In the genomic region with DNA sequence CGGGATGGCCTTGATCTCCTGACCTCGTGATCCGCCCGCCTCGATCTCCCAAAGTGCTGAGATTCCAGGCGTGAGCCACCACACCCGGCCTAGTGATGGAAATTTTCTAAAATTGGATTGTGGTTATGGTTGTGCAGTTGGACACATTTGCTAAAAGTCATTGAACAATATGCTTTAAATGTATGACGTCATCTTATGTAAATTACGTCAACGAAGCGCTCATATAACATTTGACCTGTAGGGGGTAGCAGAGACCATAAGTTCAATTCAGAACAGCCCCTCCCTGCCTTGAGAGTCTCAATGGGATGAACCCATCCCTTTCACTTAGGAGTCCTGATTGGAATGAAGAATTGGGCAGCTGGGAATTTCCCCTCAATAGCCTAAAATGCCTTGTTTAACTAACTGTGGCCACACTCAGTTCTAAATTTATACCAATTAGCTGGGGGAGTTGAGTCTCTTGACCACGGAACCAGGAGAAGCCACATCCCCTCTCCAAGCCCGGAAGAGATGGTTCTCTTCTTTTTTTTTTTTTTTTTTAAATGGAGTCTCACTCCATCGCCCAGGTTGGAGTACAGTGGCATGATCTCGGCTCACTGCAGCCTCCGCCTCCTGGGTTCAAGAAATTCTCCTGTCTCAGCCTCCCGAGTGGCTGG, we compare ENCODE assay signal across 3 cellular contexts.
TF ChIP-seq lines count a peak whose summit lies in the region.

No MANE protein-coding gene starts in this region.

TF ChIP-seq in GM23338, 12 proteins besides CTCF, POLR2A, EP300 and RAD21:
- TF ChIP-seq STAT1 (IDR thresholded peaks at IDR 0.05; ENCODE audit: unreplicated experiment): no peak
- TF ChIP-seq CREB1 (CRISPR knock-in tag; IDR thresholded peaks at IDR 0.05; ENCODE audit: low read depth): peak; percentile 99
- TF ChIP-seq NANOG (IDR thresholded peaks at IDR 0.05; ENCODE audit: borderline replicate concordance): 0 out of 2 replicates have a peak, but pooled peaks have one; percentile 13

TF ChIP-seq in WTC11, 78 proteins besides CTCF, POLR2A, EP300 and RAD21:
- TF ChIP-seq ETV6 (CRISPR knock-in tag; IDR thresholded peaks at IDR 0.05): 0 out of 2 replicates have a peak, but pooled peaks have one; percentile 28
- peak; percentile 97 for TF ChIP-seq ZBTB21 (CRISPR knock-in tag; IDR thresholded peaks at IDR 0.05; ENCODE audit: borderline replicate concordance)
- TF ChIP-seq SOX15 (CRISPR knock-in tag; IDR thresholded peaks at IDR 0.05): 0 out of 2 replicates have a peak, but pooled peaks have one; percentile 32
- peak; percentile 70 for TF ChIP-seq HMGA2 (CRISPR knock-in tag; IDR thresholded peaks at IDR 0.05)
- no peak for TF ChIP-seq GTF2I (CRISPR knock-in tag; conservative IDR thresholded peaks at IDR 0.05)
- peak; percentile 64; the same call in 1 of the 2 replicates for TF ChIP-seq CREM (CRISPR knock-in tag; IDR thresholded peaks at IDR 0.05)
- no peak for TF ChIP-seq ZNF138 (CRISPR knock-in tag; conservative IDR thresholded peaks at IDR 0.05)
TF ChIP-seq in WTC11: peak in this region for 5.

TF ChIP-seq in H1, 55 proteins besides CTCF, POLR2A, EP300 and RAD21:
- TF ChIP-seq CBX8 (IDR thresholded peaks at IDR 0.05; ENCODE audit: borderline replicate concordance, low read depth, low read length): no peak
- TF ChIP-seq CHD2 (IDR thresholded peaks at IDR 0.05; ENCODE audit: low read length): no peak
- peak; percentile 50; the same call in 1 of the 2 replicates for TF ChIP-seq CEBPB (IDR thresholded peaks at IDR 0.05; ENCODE audit: low read depth, low read length)
- TF ChIP-seq SRF (IDR thresholded peaks at IDR 0.05; ENCODE audit: low read depth, low read length): no peak
- peak; percentile 98 for TF ChIP-seq JUN (IDR thresholded peaks at IDR 0.05; ENCODE audit: low read depth, low read length)
- peak; percentile 95 for TF ChIP-seq CREB1 (IDR thresholded peaks at IDR 0.05)
- TF ChIP-seq JUND (IDR thresholded peaks at IDR 0.05; ENCODE audit: low read length): peak; percentile 100
- 0 out of 2 replicates have a peak, but pooled peaks have one; percentile 10 for TF ChIP-seq TEAD4 (IDR thresholded peaks at IDR 0.05; ENCODE audit: low read depth, low read length)
- TF ChIP-seq, protein P1, sequence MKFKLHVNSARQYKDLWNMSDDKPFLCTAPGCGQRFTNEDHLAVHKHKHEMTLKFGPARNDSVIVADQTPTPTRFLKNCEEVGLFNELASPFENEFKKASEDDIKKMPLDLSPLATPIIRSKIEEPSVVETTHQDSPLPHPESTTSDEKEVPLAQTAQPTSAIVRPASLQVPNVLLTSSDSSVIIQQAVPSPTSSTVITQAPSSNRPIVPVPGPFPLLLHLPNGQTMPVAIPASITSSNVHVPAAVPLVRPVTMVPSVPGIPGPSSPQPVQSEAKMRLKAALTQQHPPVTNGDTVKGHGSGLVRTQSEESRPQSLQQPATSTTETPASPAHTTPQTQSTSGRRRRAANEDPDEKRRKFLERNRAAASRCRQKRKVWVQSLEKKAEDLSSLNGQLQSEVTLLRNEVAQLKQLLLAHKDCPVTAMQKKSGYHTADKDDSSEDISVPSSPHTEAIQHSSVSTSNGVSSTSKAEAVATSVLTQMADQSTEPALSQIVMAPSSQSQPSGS (IDR thresholded peaks at IDR 0.05; ENCODE audit: low read length): peak; percentile 100
- TF ChIP-seq SIN3A (conservative IDR thresholded peaks at IDR 0.05 in 1 of 2, IDR thresholded peaks at IDR 0.05 in 1 of 2; ENCODE audit: low read depth in 1 of 2, low read length in 2 of 2): 0 out of 4 replicates have a peak, but pooled peaks of 1 of the 2 experiments have one; percentile 31
- no peak for TF ChIP-seq MAFK (IDR thresholded peaks at IDR 0.05; ENCODE audit: low read depth, low read length)
- TF ChIP-seq E2F6 (IDR thresholded peaks at IDR 0.05): no peak
TF ChIP-seq in H1: peak in this region for 7.
